ENCODE assay signal across 8 cellular contexts in genomic region chr5:172110921-172111873, GRCh38.
DNase-seq lines count a peak whose midpoint lies in the region; ATAC-seq and TF ChIP-seq lines count a peak whose summit lies in the region.

No MANE protein-coding gene starts in this region.

- peak overlapping the region; percentile 41 for H3K4me3 ChIP-seq in fibroblast of the aortic adventitia (ENCODE audit: low read depth, low read length)

- TF ChIP-seq CTCF in fibroblast of the aortic adventitia (IDR thresholded peaks at IDR 0.05; ENCODE audit: insufficient read depth, low read length): no peak

- DNase-seq in OCI-M1 (lab: John Stamatoyannopoulos, UW) (peak; percentile 96), fibroblast of the aortic adventitia (ENCODE audit: low read depth) (peak; percentile 74), midbrain (lab: John Stamatoyannopoulos, UW) (no peak), Ammon's horn (ENCODE audit: low spot score) (no peak)
- DNase-seq in activated T-cell treated with anti-CD3 and anti-CD28 coated beads, Interleukin-2, amount 50 U/mL, for 1 hour: peak; percentile 71
- DNase-seq in stimulated activated CD4-positive, alpha-beta T cell treated with anti-CD3 and anti-CD28 coated beads, Interleukin-12 subunit alpha, Interleukin-12 subunit beta, amount 100 ng/mL, for 24 hours (ENCODE audit: low read depth in 2 of 2): peak; percentile 77 to 79

- peak; percentile 80 for ATAC-seq in GM18858 (IDR thresholded peaks at IDR 0.05; ENCODE audit: unreplicated experiment)
- peak; percentile 61 for ATAC-seq in HG02943 (IDR thresholded peaks at IDR 0.05; ENCODE audit: low read depth, unreplicated experiment)

Comparison
In these comparisons a context has a peak if more than half of its experiments do, and no peak if none do; other contexts are left out.
1. DNase-seq: peak in OCI-M1 (single experiment), activated T-cell treated with anti-CD3 and anti-CD28 coated beads, Interleukin-2, amount 50 U/mL, for 1 hour (single experiment), fibroblast of the aortic adventitia (single experiment) and stimulated activated CD4-positive, alpha-beta T cell treated with anti-CD3 and anti-CD28 coated beads, Interleukin-12 subunit alpha, Interleukin-12 subunit beta, amount 100 ng/mL, for 24 hours (2 of 2); none in midbrain (single experiment) and Ammon's horn (single experiment).